In the genomic region with DNA sequence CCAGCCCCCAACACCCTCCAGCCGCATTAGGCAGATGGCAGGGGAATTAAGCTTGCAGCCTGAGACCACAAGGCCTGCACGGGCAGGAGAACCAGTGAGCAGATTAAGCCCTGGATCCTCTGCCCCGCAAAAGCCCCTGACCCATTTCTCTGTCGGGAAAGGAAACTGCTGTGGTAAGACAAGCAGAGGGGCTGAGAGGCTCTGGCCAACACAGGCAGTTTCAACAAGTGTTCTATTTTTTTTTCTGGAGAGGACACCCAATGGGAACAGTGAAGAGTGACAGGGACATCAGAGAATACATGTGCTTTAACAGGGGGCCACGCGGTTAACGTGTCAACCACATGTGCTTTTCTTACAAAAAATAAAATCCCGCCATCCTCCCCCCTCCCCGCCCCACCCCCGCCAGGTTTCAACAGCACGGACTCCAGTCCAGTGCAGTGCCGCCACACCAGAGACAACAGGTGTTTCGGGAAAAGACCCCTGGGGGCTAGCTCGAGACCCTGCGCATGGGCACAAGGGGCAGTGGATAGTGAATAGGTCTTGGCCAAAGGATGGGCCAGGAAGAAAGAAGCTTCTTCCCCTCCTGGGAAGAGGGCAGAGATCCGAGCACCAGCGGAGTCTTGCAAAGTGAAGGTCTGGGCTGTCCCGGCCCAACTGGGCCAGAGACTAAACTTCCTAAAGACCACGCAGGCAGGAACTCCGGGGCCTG, we compare ENCODE assay signal across 8 cellular contexts. TPM values are rescaled to one million over a fixed set of nuclear protein-coding genes. Genes with fewer than 3 reads are reported as not detected.
A peak's percentile ranks its signal among the peaks of the same experiment; 100 is the strongest.
DNase-seq lines count a peak whose midpoint lies in the region; ATAC-seq and TF ChIP-seq lines count a peak whose summit lies in the region.

No MANE protein-coding gene starts in this region.

- CTCF ChIA-PET in mammary epithelial cell (lab: Charles Lee; ENCODE audit: low non-redundant PET): no interaction called here

- in situ Hi-C loops in mammary epithelial cell (cut with MboI; ENCODE audit: low sequenced_read_pairs in 2 of 2): no loop called here

- no TSS peak for BruUV-seq in mammary epithelial cell (replicated peaks; lab: Mats Ljungman, UMichigan)

- ATAC-seq in HG03064 (IDR thresholded peaks at IDR 0.05; ENCODE audit: low read depth, unreplicated experiment): peak; percentile 16
- ATAC-seq in left lobe of liver: peak; percentile 54

- peak overlapping the region; percentile 63 to 71 (median 65) for H3K4me3 ChIP-seq in mammary epithelial cell (replicated peaks in 1 of 3; ENCODE audit: insufficient read depth in 1 of 3, low read depth in 2 of 3, low read length in 3 of 3)

- no peaks in the 10 kb centered on the region for H3K9me3 ChIP-seq in mammary epithelial cell (replicated peaks; ENCODE audit: insufficient read depth, low read length)

- H3K9ac ChIP-seq in mammary epithelial cell (ENCODE audit: insufficient read depth, low read length): peak overlapping the region; percentile 78

- H3K36me3 ChIP-seq in mammary epithelial cell (ENCODE audit: insufficient read depth, low read length): no peaks in the 10 kb centered on the region

- H4K20me1 ChIP-seq in mammary epithelial cell (ENCODE audit: insufficient read depth, low read length): no peaks in the 10 kb centered on the region

- H3K27ac ChIP-seq in mammary epithelial cell (ENCODE audit: insufficient read depth, low read depth, low read length): peak overlapping the region; percentile 50

- peak overlapping the region; percentile 89 for H3K4me2 ChIP-seq in mammary epithelial cell (ENCODE audit: insufficient read depth, low read depth, low read length)

- dilution Hi-C loops in mammary epithelial cell (cut with HindIII; ENCODE audit: low sequenced_read_pairs): no loop called here

- peak; percentile 16 for DNase-seq in activated T-cell treated with anti-CD3 and anti-CD28 coated beads for 1 hour (ENCODE audit: low read depth)
- no peak for DNase-seq in activated T-cell treated with anti-CD3 and anti-CD28 coated beads for 4 hours
- peak; percentile 37 for DNase-seq in SW480 (ENCODE audit: low spot score)
- no peak for DNase-seq in mammary epithelial cell
- no peak for DNase-seq in left lobe of liver (ENCODE audit: low spot score)
- peak in 2 of 3 experiments; percentile 5 to 28 for DNase-seq in stimulated activated CD4-positive, alpha-beta T cell treated with anti-CD3 and anti-CD28 coated beads, TNF-alpha, amount 100 ng/mL, for 4 hours (ENCODE audit: low read depth in 3 of 3)
- no peak for DNase-seq in mesenteric fat pad (ENCODE audit: low spot score)

- TF ChIP-seq CTCF in mammary epithelial cell (conservative IDR thresholded peaks at IDR 0.05 in 1 of 2, IDR thresholded peaks at IDR 0.05 in 1 of 2; ENCODE audit: extremely low read depth in 1 of 2, insufficient read depth in 1 of 2, low read depth in 1 of 2, low read length in 2 of 2): no peak

- intact Hi-C loops in mammary epithelial cell (cut with micrococcal nuclease): no loop called here

- 3% methylated on average over 5 of the region's 20 CpGs for WGBS in mammary epithelial cell (ENCODE audit: low coverage, missing lambda C conversion rate)

- H3K4me1 ChIP-seq in mammary epithelial cell (ENCODE audit: insufficient read depth, low read length): peaks cover 13% of the 10 kb centered on the region

- no peaks in the 10 kb centered on the region for H3K27me3 ChIP-seq in mammary epithelial cell (ENCODE audit: insufficient read depth, low read length)

- H3K79me2 ChIP-seq in mammary epithelial cell (ENCODE audit: insufficient read depth, low read length): peaks cover 15% of the 10 kb centered on the region

- H2AFZ ChIP-seq in mammary epithelial cell (ENCODE audit: low read depth, low read length): peak overlapping the region; percentile 98

RNA-seq across cellular contexts. Expression of a gene that starts 0.8 kb away (rescaled TPM):
- total RNA-seq in mammary epithelial cell: 10 to 100 TPM; 18.8 to 24.8 TPM
- 7.1 TPM for polyA plus RNA-seq in mammary epithelial cell
- 28.2 TPM for polyA minus RNA-seq in mammary epithelial cell
- 16.2 TPM for total RNA-seq in left lobe of liver
- total RNA-seq in mesenteric fat pad: 43.5 TPM

RNA-seq across cellular contexts. Expression of a gene that starts 32.5 kb away (rescaled TPM):
- not detected for total RNA-seq in mammary epithelial cell
- polyA plus RNA-seq in mammary epithelial cell: not detected
- not detected for polyA minus RNA-seq in mammary epithelial cell
- total RNA-seq in left lobe of liver: not detected
- total RNA-seq in mesenteric fat pad: 0.16 TPM

RNA-seq across cellular contexts. Expression of a gene that starts 51.6 kb away (rescaled TPM):
- not detected for total RNA-seq in mammary epithelial cell
- not detected for polyA plus RNA-seq in mammary epithelial cell
- not detected for polyA minus RNA-seq in mammary epithelial cell
- not detected for total RNA-seq in left lobe of liver
- total RNA-seq in mesenteric fat pad: 0.96 TPM

Comparison
In these comparisons a context has a peak if more than half of its experiments do, and no peak if none do; other contexts are left out.
1. DNase-seq: peak in activated T-cell treated with anti-CD3 and anti-CD28 coated beads for 1 hour (single experiment), SW480 (single experiment) and stimulated activated CD4-positive, alpha-beta T cell treated with anti-CD3 and anti-CD28 coated beads, TNF-alpha, amount 100 ng/mL, for 4 hours (2 of 3); none in activated T-cell treated with anti-CD3 and anti-CD28 coated beads for 4 hours (single experiment), mammary epithelial cell (single experiment), left lobe of liver (single experiment) and mesenteric fat pad (single experiment).